ENCODE assay signal across 13 cellular contexts in genomic region chrX:131288188-131288587, GRCh38. TPM values are rescaled to one million over a fixed set of nuclear protein-coding genes. Genes with fewer than 3 reads are reported as not detected.
"Had no signal": no experiment of that assay in that cellular context is flagged by ENCODE, and none has a peak within 500 bp of the region (broad histone marks: within the 10 kb centered on the region; RNA-seq: fewer than 3 reads in every experiment).

No MANE protein-coding gene starts in this region.

- H3K4me3 ChIP-seq: lung had no signal

- H3K9me3 Mint-ChIP-seq: natural killer cell had no signal

- H3K9me3 ChIP-seq: adrenal gland, esophagus squamous epithelium, ovary, stomach, uterus had no signal

- H3K36me3 Mint-ChIP-seq: natural killer cell had no signal

- H3K27me3 ChIP-seq: brain microvascular endothelial cell, esophagus squamous epithelium, ovary, uterus had no signal

- H3K4me3 Mint-ChIP-seq: natural killer cell had no signal

- H3K36me3 ChIP-seq: adrenal gland, brain microvascular endothelial cell, esophagus squamous epithelium, ovary, stomach, uterus had no signal

- H3K4me1 ChIP-seq: adrenal gland, uterus had no signal

- H3K27ac ChIP-seq: adrenal gland, brain microvascular endothelial cell, esophagus squamous epithelium, ovary, stomach, uterus had no signal

- H3K4me1 Mint-ChIP-seq: natural killer cell had no signal

- H3K27ac Mint-ChIP-seq: natural killer cell had no signal

- DNase-seq: activated naive CD4-positive, alpha-beta T cell treated with anti-CD3 and anti-CD28 coated beads, Interleukin-2, amount 50 U/mL, for 16 hours; activated T-cell treated with anti-CD3 and anti-CD28 coated beads, Interleukin-2, amount 50 U/mL, for 1 hour; adrenal gland; brain microvascular endothelial cell; dorsolateral prefrontal cortex; esophagus squamous epithelium; head of caudate nucleus; natural killer cell; ovary; stomach; T-helper 2 cell; uterus had no signal

RNA-seq across cellular contexts. Expression of gene IGSF1, which starts 0.9 kb away (rescaled TPM):
- total RNA-seq: natural killer cell had no signal
